34 cellular contexts compared by ENCODE assay signal in genomic region chr3:57140894-57141293, GRCh38. TPM values are rescaled to one million over a fixed set of nuclear protein-coding genes. Genes with fewer than 3 reads are reported as not detected.
"Had no signal": no experiment of that assay in that cellular context is flagged by ENCODE, and none has a peak within 500 bp of the region (broad histone marks: within the 10 kb centered on the region; RNA-seq: fewer than 3 reads in every experiment).

No MANE protein-coding gene starts in this region.

- H3K36me3 ChIP-seq: ascending aorta had no signal

- DNase-seq: activated CD4-positive, alpha-beta memory T cell treated with anti-CD3 and anti-CD28 coated beads, Interleukin-2, amount 10 ng/mL, durations not matched to agents 7 days and 5 days; activated CD4-positive, alpha-beta T cell treated with anti-CD3 and anti-CD28 coated beads for 1 hour; activated CD4-positive, alpha-beta T cell treated with anti-CD3 and anti-CD28 coated beads for 36 hours; activated CD4-positive, alpha-beta T cell treated with anti-CD3 and anti-CD28 coated beads for 48 hours; activated CD4-positive, alpha-beta T cell treated with anti-CD3 and anti-CD28 coated beads, Interleukin-2, amount 10 ng/mL, durations not matched to agents 7 days and 5 days; activated CD4-positive, alpha-beta T cell treated with anti-CD3 and anti-CD28 coated beads, Interleukin-2, amount 50 U/mL, for 48 hours; activated CD4-positive, CD25-positive, alpha-beta regulatory T cell; activated CD8-positive, alpha-beta memory T cell treated with anti-CD3 and anti-CD28 coated beads for 24 hours; activated CD8-positive, alpha-beta memory T cell treated with anti-CD3 and anti-CD28 coated beads, Interleukin-2, amount 10 ng/mL, durations not matched to agents 7 days and 5 days; activated CD8-positive, alpha-beta memory T cell treated with anti-CD3 and anti-CD28 coated beads, Interleukin-2, amount 50 U/mL, for 48 hours; activated CD8-positive, alpha-beta T cell treated with anti-CD3 and anti-CD28 coated beads, Interleukin-2, amount 10 ng/mL, durations not matched to agents 7 days and 5 days; activated effector memory CD4-positive, alpha-beta T cell treated with Interleukin-2 at 50 U/mL for 16 hours; activated gamma-delta T cell; activated naive CD4-positive, alpha-beta T cell treated with anti-CD3 and anti-CD28 coated beads, Interleukin-2, amount 10 ng/mL, durations not matched to agents 7 days and 5 days; activated naive CD4-positive, alpha-beta T cell treated with Interleukin-2 at 50 U/mL for 16 hours; activated naive CD8-positive, alpha-beta T cell treated with anti-CD3 and anti-CD28 coated beads, Interleukin-2, amount 10 ng/mL, durations not matched to agents 7 days and 5 days; activated naive CD8-positive, alpha-beta T cell treated with anti-CD3 and anti-CD28 coated beads, Interleukin-2, amount 50 U/mL, for 24 hours; activated T-cell treated with anti-CD3 and anti-CD28 coated beads, Interleukin-2, amount 50 U/mL, for 24 hours; activated T-cell treated with anti-CD3 and anti-CD28 coated beads, Interleukin-2, amount 50 U/mL, for 48 hours; amygdala; anterior cingulate cortex; central memory CD4-positive, alpha-beta T cell; T-helper 1 cell; T-helper 2 cell; T-helper 9 cell had no signal

- H3K4me1 ChIP-seq: ascending aorta had no signal

- H3K36me3 Mint-ChIP-seq: activated CD8-positive, alpha-beta memory T cell treated with anti-CD3 and anti-CD28 coated beads, Interleukin-2, amount 10 ng/mL, durations not matched to agents 7 days and 5 days; activated naive CD4-positive, alpha-beta T cell treated with anti-CD3 and anti-CD28 coated beads, Interleukin-2, amount 10 ng/mL, durations not matched to agents 7 days and 5 days; activated naive CD4-positive, alpha-beta T cell treated with anti-CD3 and anti-CD28 coated beads, Interleukin-2, amount 50 U/mL, for 24 hours; activated naive CD8-positive, alpha-beta T cell; activated naive CD8-positive, alpha-beta T cell treated with anti-CD3 and anti-CD28 coated beads, Interleukin-2, amount 10 ng/mL, durations not matched to agents 7 days and 5 days had no signal

- ATAC-seq: activated CD4-positive, alpha-beta T cell treated with anti-CD3 and anti-CD28 coated beads for 36 hours; activated CD4-positive, CD25-positive, alpha-beta regulatory T cell treated with anti-CD3 and anti-CD28 coated beads, Interleukin-2, amount 50 U/mL, for 24 hours; activated CD8-positive, alpha-beta memory T cell treated with anti-CD3 and anti-CD28 coated beads, Interleukin-2, amount 10 ng/mL, durations not matched to agents 7 days and 5 days; activated CD8-positive, alpha-beta T cell treated with anti-CD3 and anti-CD28 coated beads, Interleukin-2, amount 10 ng/mL, durations not matched to agents 7 days and 5 days; activated naive CD8-positive, alpha-beta T cell treated with anti-CD3 and anti-CD28 coated beads, Interleukin-2, amount 50 U/mL, for 24 hours had no signal

- H3K9me3 Mint-ChIP-seq: activated CD4-positive, alpha-beta memory T cell treated with anti-CD3 and anti-CD28 coated beads, Interleukin-2, amount 10 ng/mL, durations not matched to agents 7 days and 5 days; activated CD4-positive, alpha-beta T cell treated with anti-CD3 and anti-CD28 coated beads, Interleukin-2, amount 10 ng/mL, durations not matched to agents 7 days and 5 days; activated naive CD4-positive, alpha-beta T cell treated with anti-CD3 and anti-CD28 coated beads, Interleukin-2, amount 10 ng/mL, durations not matched to agents 7 days and 5 days; activated naive CD4-positive, alpha-beta T cell treated with anti-CD3 and anti-CD28 coated beads, Interleukin-2, amount 50 U/mL, for 24 hours; activated naive CD8-positive, alpha-beta T cell treated with anti-CD3 and anti-CD28 coated beads, Interleukin-2, amount 10 ng/mL, durations not matched to agents 7 days and 5 days; activated naive CD8-positive, alpha-beta T cell treated with anti-CD3 and anti-CD28 coated beads, Interleukin-2, amount 50 U/mL, for 24 hours; activated T-cell treated with anti-CD3 and anti-CD28 coated beads, Interleukin-2, amount 50 U/mL, for 24 hours; activated T-helper 2 cell treated with anti-CD3 and anti-CD28 coated beads, Interferon-gamma antibody, Interleukin-2, Interleukin-4, amounts not matched to agents 10 μg/mL and 5 μg/mL and 100 μg/mL, durations not matched to agents 14 hours and 24 hours and 36 hours; brain; T-helper 1 cell treated with Interleukin-12 subunit alpha and Interleukin-12 subunit beta and Interleukin-4 antibody, amounts not matched to agents 30 μg/mL and 1 μg/mL, for 36 hours; T-helper 2 cell treated with Interferon-gamma antibody and Interleukin-4, amounts not matched to agents 5 μg/mL and 100 μg/mL, for 36 hours had no signal

- H3K9me3 ChIP-seq: ascending aorta had no signal

- FAIRE-seq: bronchial epithelial cell had no signal

- H3K4me3 ChIP-seq: ascending aorta had no signal

- H3K4me1 Mint-ChIP-seq: activated CD4-positive, alpha-beta memory T cell treated with anti-CD3 and anti-CD28 coated beads, Interleukin-2, amount 10 ng/mL, durations not matched to agents 7 days and 5 days; activated CD4-positive, alpha-beta T cell treated with anti-CD3 and anti-CD28 coated beads for 36 hours; activated CD4-positive, alpha-beta T cell treated with anti-CD3 and anti-CD28 coated beads, Interleukin-2, amount 10 ng/mL, durations not matched to agents 7 days and 5 days; activated CD8-positive, alpha-beta memory T cell treated with anti-CD3 and anti-CD28 coated beads, Interleukin-2, amount 10 ng/mL, durations not matched to agents 7 days and 5 days; activated naive CD4-positive, alpha-beta T cell treated with anti-CD3 and anti-CD28 coated beads, Interleukin-2, amount 10 ng/mL, durations not matched to agents 7 days and 5 days; activated naive CD4-positive, alpha-beta T cell treated with anti-CD3 and anti-CD28 coated beads, Interleukin-2, amount 50 U/mL, for 24 hours; activated naive CD8-positive, alpha-beta T cell treated with anti-CD3 and anti-CD28 coated beads, Interleukin-2, amount 10 ng/mL, durations not matched to agents 7 days and 5 days; activated naive CD8-positive, alpha-beta T cell treated with anti-CD3 and anti-CD28 coated beads, Interleukin-2, amount 50 U/mL, for 24 hours had no signal

- H3K4me3 Mint-ChIP-seq: activated CD4-positive, alpha-beta memory T cell treated with anti-CD3 and anti-CD28 coated beads, Interleukin-2, amount 10 ng/mL, durations not matched to agents 7 days and 5 days; activated CD4-positive, alpha-beta T cell treated with anti-CD3 and anti-CD28 coated beads for 36 hours; activated CD4-positive, alpha-beta T cell treated with anti-CD3 and anti-CD28 coated beads, Interleukin-2, amount 10 ng/mL, durations not matched to agents 7 days and 5 days; activated CD8-positive, alpha-beta memory T cell treated with anti-CD3 and anti-CD28 coated beads, Interleukin-2, amount 10 ng/mL, durations not matched to agents 7 days and 5 days; activated CD8-positive, alpha-beta T cell treated with anti-CD3 and anti-CD28 coated beads, Interleukin-2, amount 10 ng/mL, durations not matched to agents 7 days and 5 days; activated naive CD4-positive, alpha-beta T cell treated with anti-CD3 and anti-CD28 coated beads, Interleukin-2, amount 10 ng/mL, durations not matched to agents 7 days and 5 days; activated naive CD4-positive, alpha-beta T cell treated with anti-CD3 and anti-CD28 coated beads, Interleukin-2, amount 50 U/mL, for 24 hours; activated naive CD8-positive, alpha-beta T cell; activated naive CD8-positive, alpha-beta T cell treated with anti-CD3 and anti-CD28 coated beads, Interleukin-2, amount 10 ng/mL, durations not matched to agents 7 days and 5 days; activated naive CD8-positive, alpha-beta T cell treated with anti-CD3 and anti-CD28 coated beads, Interleukin-2, amount 50 U/mL, for 24 hours; activated T-cell treated with anti-CD3 and anti-CD28 coated beads, Interleukin-2, amount 50 U/mL, for 24 hours; T-helper 1 cell treated with Interleukin-12 subunit alpha and Interleukin-12 subunit beta and Interleukin-4 antibody, amounts not matched to agents 30 μg/mL and 1 μg/mL, for 36 hours; T-helper 2 cell treated with Interferon-gamma antibody and Interleukin-4, amounts not matched to agents 5 μg/mL and 100 μg/mL, for 36 hours had no signal

- H3K27ac Mint-ChIP-seq: activated CD4-positive, alpha-beta memory T cell treated with anti-CD3 and anti-CD28 coated beads, Interleukin-2, amount 10 ng/mL, durations not matched to agents 7 days and 5 days; activated CD4-positive, alpha-beta T cell treated with anti-CD3 and anti-CD28 coated beads for 36 hours; activated CD4-positive, alpha-beta T cell treated with anti-CD3 and anti-CD28 coated beads, Interleukin-2, amount 10 ng/mL, durations not matched to agents 7 days and 5 days; activated CD8-positive, alpha-beta memory T cell treated with anti-CD3 and anti-CD28 coated beads, Interleukin-2, amount 10 ng/mL, durations not matched to agents 7 days and 5 days; activated CD8-positive, alpha-beta T cell treated with anti-CD3 and anti-CD28 coated beads, Interleukin-2, amount 10 ng/mL, durations not matched to agents 7 days and 5 days; activated naive CD4-positive, alpha-beta T cell treated with anti-CD3 and anti-CD28 coated beads, Interleukin-2, amount 10 ng/mL, durations not matched to agents 7 days and 5 days; activated naive CD4-positive, alpha-beta T cell treated with anti-CD3 and anti-CD28 coated beads, Interleukin-2, amount 50 U/mL, for 24 hours; activated naive CD8-positive, alpha-beta T cell; activated naive CD8-positive, alpha-beta T cell treated with anti-CD3 and anti-CD28 coated beads, Interleukin-2, amount 10 ng/mL, durations not matched to agents 7 days and 5 days; activated naive CD8-positive, alpha-beta T cell treated with anti-CD3 and anti-CD28 coated beads, Interleukin-2, amount 50 U/mL, for 24 hours; activated T-cell treated with anti-CD3 and anti-CD28 coated beads, Interleukin-2, amount 50 U/mL, for 24 hours; activated T-helper 2 cell treated with anti-CD3 and anti-CD28 coated beads, Interferon-gamma antibody, Interleukin-2, Interleukin-4, amounts not matched to agents 10 μg/mL and 5 μg/mL and 100 μg/mL, durations not matched to agents 14 hours and 24 hours and 36 hours; T-helper 1 cell treated with Interleukin-12 subunit alpha and Interleukin-12 subunit beta and Interleukin-4 antibody, amounts not matched to agents 30 μg/mL and 1 μg/mL, for 36 hours; T-helper 2 cell treated with Interferon-gamma antibody and Interleukin-4, amounts not matched to agents 5 μg/mL and 100 μg/mL, for 36 hours had no signal

- H3K27me3 Mint-ChIP-seq: brain had no signal

- H3K27ac ChIP-seq: ascending aorta had no signal

- H3K27me3 ChIP-seq: ascending aorta had no signal

RNA-seq across cellular contexts. Expression of gene IL17RD, which starts 24.3 kb away (rescaled TPM):
- total RNA-seq: activated CD4-positive, alpha-beta T cell treated with anti-CD3 and anti-CD28 coated beads, Interleukin-2, amount 10 ng/mL, durations not matched to agents 7 days and 5 days; activated CD8-positive, alpha-beta T cell treated with anti-CD3 and anti-CD28 coated beads, Interleukin-2, amount 10 ng/mL, durations not matched to agents 7 days and 5 days; activated naive CD8-positive, alpha-beta T cell treated with anti-CD3 and anti-CD28 coated beads, Interleukin-2, amount 10 ng/mL, durations not matched to agents 7 days and 5 days had no signal

RNA-seq across cellular contexts. Expression of gene HESX1, which starts 58.9 kb away (rescaled TPM):
- total RNA-seq: ascending aorta had no signal
